ENCODE assay signal across 19 cellular contexts in the genomic region with DNA sequence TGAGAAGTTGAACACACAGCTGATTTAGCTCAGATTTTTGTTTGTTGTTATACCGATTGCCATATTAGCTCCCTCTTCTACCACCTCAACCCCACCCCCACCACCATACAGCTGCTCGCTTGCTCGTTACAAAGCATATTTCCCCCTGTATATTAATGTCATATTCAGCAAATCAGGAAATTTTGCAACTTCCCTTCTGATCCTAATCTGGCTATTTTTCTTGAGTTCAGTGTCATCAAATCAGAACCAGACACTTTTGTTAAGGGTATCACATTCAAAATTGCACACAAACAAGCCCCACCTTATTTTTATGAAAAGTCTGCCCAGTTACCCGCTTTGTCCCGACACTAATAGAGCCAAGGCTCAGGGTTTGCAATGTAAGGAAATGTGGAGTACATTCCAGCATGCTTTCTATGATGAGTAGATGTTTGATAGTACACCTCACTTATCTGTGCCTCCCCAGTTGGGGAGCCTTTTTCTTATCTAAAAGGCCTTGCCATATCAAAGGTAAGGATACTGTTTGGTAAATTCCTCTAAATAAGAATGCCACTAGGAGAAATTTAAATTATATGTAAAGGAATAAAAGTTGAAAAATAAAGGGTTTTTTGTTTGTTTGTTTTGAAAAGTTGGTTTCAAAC.
DNase-seq lines count a peak whose midpoint lies in the region; ATAC-seq and TF ChIP-seq lines count a peak whose summit lies in the region.
"Had no signal": no experiment of that assay in that cellular context is flagged by ENCODE, and none has a peak within 500 bp of the region (broad histone marks: within the 10 kb centered on the region; RNA-seq: fewer than 3 reads in every experiment).

No MANE protein-coding gene starts in this region.

- POLR2A ChIA-PET in PC-3 (lab: Charles Lee; ENCODE audit: unreplicated experiment): no interaction called here

- H4K91ac ChIP-seq in trophoblast cell (ENCODE audit: low read depth, low read length): no peak overlapping the region

- intact Hi-C loops in CD14-positive monocyte (cut with micrococcal nuclease) (loop anchor here (5.0 to 10.0 kb wide), 2 partner anchors 73 to 76 kb away; no protein-coding TSS in a partner anchor), PC-3 (cut with micrococcal nuclease) (no loop called here), sciatic nerve (cut with DNase I) (no loop called here)

- H2AK5ac ChIP-seq in trophoblast cell (ENCODE audit: low read length): no peak overlapping the region

- CTCF ChIA-PET in PC-3 (lab: Charles Lee): no interaction called here

- no peak overlapping the region for H3K4ac ChIP-seq in trophoblast cell (ENCODE audit: low read depth, low read length)

- peaks cover 3% of the 10 kb centered on the region for H3K79me1 ChIP-seq in trophoblast cell (ENCODE audit: low read length)

- ATAC-seq in PC-3: no peak
- peak; percentile 53 for ATAC-seq in sciatic nerve
- no peak for ATAC-seq in GM18873 (IDR thresholded peaks at IDR 0.05; ENCODE audit: low FRiP score, unreplicated experiment)
- no peak for ATAC-seq in HG02642 (IDR thresholded peaks at IDR 0.05; ENCODE audit: poor library complexity, unreplicated experiment)
- ATAC-seq: GM23338 had no signal

- no peaks in the 10 kb centered on the region for H4K20me1 ChIP-seq in PC-3 (ENCODE audit: low read length)
- H4K20me1 ChIP-seq in fibroblast of lung (ENCODE audit: control insufficient read depth, extremely low read depth, insufficient read depth, low read length): no peaks in the 10 kb centered on the region

- H4K8ac ChIP-seq in trophoblast cell (ENCODE audit: low read depth, low read length): no peak overlapping the region

- no peak overlapping the region for H2BK120ac ChIP-seq in trophoblast cell (ENCODE audit: insufficient read depth, low read length, poor library complexity)

- H3K4me3 Mint-ChIP-seq in CD14-positive monocyte: peak overlapping the region; percentile 59 to 82
- H3K4me3 Mint-ChIP-seq: activated naive CD4-positive, alpha-beta T cell treated with anti-CD3 and anti-CD28 coated beads for 36 hours; brain; GM23338 had no signal

- peaks cover 28% of the 10 kb centered on the region for H3K4me1 ChIP-seq in PC-3 (ENCODE audit: insufficient read depth, low read length)
- peaks cover 7% of the 10 kb centered on the region for H3K4me1 ChIP-seq in fibroblast of lung (ENCODE audit: control insufficient read depth, extremely low read depth, insufficient read depth, low read length)
- H3K4me1 ChIP-seq in trophoblast cell (ENCODE audit: control insufficient read depth in 1 of 2, insufficient read depth in 2 of 2, low read length in 2 of 2): peaks cover 13 to 15% of the 10 kb centered on the region in 2 experiments

- DNase-seq in CD14-positive monocyte (ENCODE audit: low spot score) (no peak), PC-3 (no peak), fibroblast of lung (ENCODE audit: low read depth in 2 of 2) (no peak), sciatic nerve (ENCODE audit: low spot score) (no peak), kidney glomerular epithelial cell (lab: John Stamatoyannopoulos, UW) (no peak), trophoblast cell (no peak)
- DNase-seq: activated CD4-positive, alpha-beta T cell treated with anti-CD3 and anti-CD28 coated beads, Interleukin-2, amount 50 U/mL, for 1 hour; activated naive CD4-positive, alpha-beta T cell treated with anti-CD3 and anti-CD28 coated beads for 36 hours; BE2C; effector CD8-positive, alpha-beta T cell; GDM1; hippocampal formation; NCI-H1092; NCI-H2107; NCI-H748 treated with DMSO at 0.1 percent for 48 hours had no signal

- no peaks in the 10 kb centered on the region for H3K79me2 ChIP-seq in PC-3 (ENCODE audit: low read length)
- no peaks in the 10 kb centered on the region for H3K79me2 ChIP-seq in fibroblast of lung (ENCODE audit: control insufficient read depth, insufficient read depth, low read length)
- H3K79me2 ChIP-seq in trophoblast cell (ENCODE audit: control insufficient read depth, insufficient read depth, low read length, poor library complexity): no peaks in the 10 kb centered on the region

- H3K27ac ChIP-seq in PC-3 (ENCODE audit: low read length) (peak overlapping the region; percentile 93), fibroblast of lung (ENCODE audit: insufficient read depth, low read length) (peak overlapping the region; percentile 3), trophoblast cell (ENCODE audit: low read depth, low read length) (no peak overlapping the region)

- peaks cover 58% of the 10 kb centered on the region for H3K4me1 Mint-ChIP-seq in CD14-positive monocyte

- no peak overlapping the region for H2BK12ac ChIP-seq in trophoblast cell (ENCODE audit: low read length)

- no peak overlapping the region for H3K14ac ChIP-seq in trophoblast cell (ENCODE audit: low read length)

- H3K9me2 ChIP-seq in PC-3 (replicated peaks; ENCODE audit: low read length): no peaks in the 10 kb centered on the region

- H3K9me3 ChIP-seq in PC-3 (ENCODE audit: low read length): no peaks in the 10 kb centered on the region
- H3K9me3 ChIP-seq in fibroblast of lung (ENCODE audit: control insufficient read depth, insufficient read depth, low read depth, low read length): no peaks in the 10 kb centered on the region
- peaks cover 2% of the 10 kb centered on the region for H3K9me3 ChIP-seq in trophoblast cell (ENCODE audit: insufficient read depth, low read depth, low read length)
- H3K9me3 ChIP-seq: BE2C had no signal

- peak overlapping the region; percentile 72 for H3K4me2 ChIP-seq in PC-3 (ENCODE audit: low read length)
- no peak overlapping the region for H3K4me2 ChIP-seq in fibroblast of lung (ENCODE audit: extremely low read depth, insufficient read depth, low read length)
- no peak overlapping the region for H3K4me2 ChIP-seq in trophoblast cell (ENCODE audit: low read length)
- H3K4me2 ChIP-seq: GM23338 had no signal

- no peak for TF ChIP-seq CTCF in CD14-positive monocyte (IDR thresholded peaks at IDR 0.05)
- no peak for TF ChIP-seq CTCF in PC-3 (conservative IDR thresholded peaks at IDR 0.05; ENCODE audit: low read depth, low read length)
- TF ChIP-seq CTCF in fibroblast of lung (conservative IDR thresholded peaks at IDR 0.05 in 1 of 2, IDR thresholded peaks at IDR 0.05 in 1 of 2; ENCODE audit: low read depth in 1 of 2, low read length in 2 of 2): no peak

- no peaks in the 10 kb centered on the region for H3K36me3 Mint-ChIP-seq in CD14-positive monocyte

- H3K9me3 Mint-ChIP-seq in CD14-positive monocyte: no peaks in the 10 kb centered on the region
- H3K9me3 Mint-ChIP-seq: activated naive CD4-positive, alpha-beta T cell treated with anti-CD3 and anti-CD28 coated beads for 36 hours; GM23338 had no signal

- no peaks in the 10 kb centered on the region for H3K36me3 ChIP-seq in PC-3 (ENCODE audit: low read depth, low read length)
- H3K36me3 ChIP-seq in fibroblast of lung (ENCODE audit: control insufficient read depth, insufficient read depth, low read length): no peaks in the 10 kb centered on the region
- H3K36me3 ChIP-seq in trophoblast cell (ENCODE audit: control insufficient read depth in 1 of 2, insufficient read depth in 2 of 2, low read length in 2 of 2): peaks cover 1 to 4% of the 10 kb centered on the region in 2 experiments
- H3K36me3 ChIP-seq: BE2C had no signal

- peak overlapping the region; percentile 90 to 97 (median 96) for H3K27ac Mint-ChIP-seq in CD14-positive monocyte
- H3K27ac Mint-ChIP-seq: activated naive CD4-positive, alpha-beta T cell treated with anti-CD3 and anti-CD28 coated beads for 36 hours; GM23338 had no signal

- H4K12ac ChIP-seq in trophoblast cell (ENCODE audit: low read depth, low read length): no peak overlapping the region

- BruUV-seq in PC-3 (replicated peaks; lab: Mats Ljungman, UMichigan): no TSS peak

- H3K27me3 Mint-ChIP-seq in CD14-positive monocyte (ENCODE audit: low read depth in 3 of 3): no peaks in the 10 kb centered on the region
- H3K27me3 Mint-ChIP-seq: brain had no signal

- no peak overlapping the region for H3K18ac ChIP-seq in trophoblast cell (ENCODE audit: low read length)

- H3K23ac ChIP-seq in trophoblast cell (ENCODE audit: low read length): no peak overlapping the region

- H3K9ac ChIP-seq in PC-3 (ENCODE audit: low read length): peak overlapping the region; percentile 6; the same call in 1 of the 2 replicates
- H3K9ac ChIP-seq in fibroblast of lung (ENCODE audit: insufficient read depth, low read length): no peak overlapping the region
- H3K9ac ChIP-seq in trophoblast cell (ENCODE audit: low read length): no peak overlapping the region

- H2AFZ ChIP-seq in PC-3 (ENCODE audit: low read length) (no peak overlapping the region), fibroblast of lung (ENCODE audit: low read length) (no peak overlapping the region), trophoblast cell (ENCODE audit: insufficient read depth, low read length, poor library complexity) (no peak overlapping the region)
- H2AFZ ChIP-seq: GM23338 had no signal

- no CpG with 5 or more reads among the region's 5 CpGs for WGBS in trophoblast cell (ENCODE audit: extremely low coverage, insufficient coverage, insufficient read length)

- no peak overlapping the region for H2BK5ac ChIP-seq in trophoblast cell (ENCODE audit: low read depth, low read length, poor library complexity)

- no peaks in the 10 kb centered on the region for H3F3A ChIP-seq in PC-3 (ENCODE audit: low read length, unreplicated experiment)

- no peaks in the 10 kb centered on the region for H3K27me3 ChIP-seq in PC-3 (ENCODE audit: low read length)
- no peaks in the 10 kb centered on the region for H3K27me3 ChIP-seq in fibroblast of lung (ENCODE audit: control insufficient read depth, insufficient read depth, low read length)
- no peaks in the 10 kb centered on the region for H3K27me3 ChIP-seq in trophoblast cell (ENCODE audit: insufficient read depth, low read length)
- H3K27me3 ChIP-seq: BE2C had no signal

- H3K4me3 ChIP-seq in PC-3 (ENCODE audit: low read length): no peak overlapping the region
- H3K4me3 ChIP-seq in fibroblast of lung (replicated peaks in 1 of 4; ENCODE audit: control extremely low read depth in 1 of 4, insufficient read depth in 1 of 4, low read depth in 3 of 4, low read length in 4 of 4): no peak overlapping the region
- H3K4me3 ChIP-seq in trophoblast cell (ENCODE audit: low read depth, low read length): no peak overlapping the region
- H3K4me3 ChIP-seq: GM23338 had no signal

Comparison
In these comparisons a context has a peak if more than half of its experiments do, and no peak if none do; other contexts are left out.
1. intact Hi-C loops: an anchor here in CD14-positive monocyte (5.0 to 10.0 kb wide); none called in PC-3 and sciatic nerve.